Comparison of ENCODE assay signal across 2 cellular contexts in the genomic region with DNA sequence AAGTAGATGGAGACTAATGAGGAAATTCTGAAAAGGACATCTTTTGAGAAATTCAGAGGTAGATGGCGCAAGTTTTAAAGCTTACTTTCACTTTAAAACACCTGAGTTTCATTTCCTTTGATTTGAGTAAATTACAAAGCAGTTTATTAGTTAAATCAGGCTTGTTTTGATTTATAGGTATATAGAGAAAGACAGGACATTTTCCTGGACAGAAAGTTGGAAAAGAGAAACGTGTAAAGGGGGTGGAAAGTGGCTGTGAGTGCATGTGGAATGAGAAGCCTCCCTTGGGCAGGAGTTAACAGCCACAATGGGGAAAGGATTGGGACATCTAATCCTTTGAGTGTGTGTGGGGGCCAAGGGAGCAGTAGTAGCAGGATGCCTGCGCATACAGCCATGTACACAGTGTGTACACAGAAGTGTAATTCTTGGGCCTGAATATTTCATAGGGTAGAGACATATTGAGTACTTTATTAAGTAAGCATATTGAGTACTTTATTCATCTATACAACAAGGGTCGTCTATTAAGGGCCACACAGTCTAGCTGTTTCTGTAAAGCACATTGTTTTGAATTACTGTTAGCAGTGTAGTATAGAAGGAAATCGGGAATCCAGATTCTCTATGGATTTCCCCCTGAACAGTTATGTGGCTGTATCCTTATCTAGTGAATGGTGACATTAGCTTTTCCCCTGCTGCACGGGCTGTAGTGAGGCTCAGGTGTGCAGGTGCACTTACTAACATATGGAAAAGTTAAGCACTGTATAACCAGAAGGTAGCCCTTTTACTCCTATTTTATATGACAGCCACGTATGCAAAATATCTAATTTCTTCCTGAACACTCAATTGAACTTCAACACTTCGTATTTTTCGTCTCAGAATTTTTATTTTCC.
TF ChIP-seq lines count a peak whose summit lies in the region.

No MANE protein-coding gene starts in this region.

TF ChIP-seq in GM23338, 12 proteins besides CTCF, POLR2A, EP300 and RAD21 (continues in another document):
- TF ChIP-seq, protein P1, sequence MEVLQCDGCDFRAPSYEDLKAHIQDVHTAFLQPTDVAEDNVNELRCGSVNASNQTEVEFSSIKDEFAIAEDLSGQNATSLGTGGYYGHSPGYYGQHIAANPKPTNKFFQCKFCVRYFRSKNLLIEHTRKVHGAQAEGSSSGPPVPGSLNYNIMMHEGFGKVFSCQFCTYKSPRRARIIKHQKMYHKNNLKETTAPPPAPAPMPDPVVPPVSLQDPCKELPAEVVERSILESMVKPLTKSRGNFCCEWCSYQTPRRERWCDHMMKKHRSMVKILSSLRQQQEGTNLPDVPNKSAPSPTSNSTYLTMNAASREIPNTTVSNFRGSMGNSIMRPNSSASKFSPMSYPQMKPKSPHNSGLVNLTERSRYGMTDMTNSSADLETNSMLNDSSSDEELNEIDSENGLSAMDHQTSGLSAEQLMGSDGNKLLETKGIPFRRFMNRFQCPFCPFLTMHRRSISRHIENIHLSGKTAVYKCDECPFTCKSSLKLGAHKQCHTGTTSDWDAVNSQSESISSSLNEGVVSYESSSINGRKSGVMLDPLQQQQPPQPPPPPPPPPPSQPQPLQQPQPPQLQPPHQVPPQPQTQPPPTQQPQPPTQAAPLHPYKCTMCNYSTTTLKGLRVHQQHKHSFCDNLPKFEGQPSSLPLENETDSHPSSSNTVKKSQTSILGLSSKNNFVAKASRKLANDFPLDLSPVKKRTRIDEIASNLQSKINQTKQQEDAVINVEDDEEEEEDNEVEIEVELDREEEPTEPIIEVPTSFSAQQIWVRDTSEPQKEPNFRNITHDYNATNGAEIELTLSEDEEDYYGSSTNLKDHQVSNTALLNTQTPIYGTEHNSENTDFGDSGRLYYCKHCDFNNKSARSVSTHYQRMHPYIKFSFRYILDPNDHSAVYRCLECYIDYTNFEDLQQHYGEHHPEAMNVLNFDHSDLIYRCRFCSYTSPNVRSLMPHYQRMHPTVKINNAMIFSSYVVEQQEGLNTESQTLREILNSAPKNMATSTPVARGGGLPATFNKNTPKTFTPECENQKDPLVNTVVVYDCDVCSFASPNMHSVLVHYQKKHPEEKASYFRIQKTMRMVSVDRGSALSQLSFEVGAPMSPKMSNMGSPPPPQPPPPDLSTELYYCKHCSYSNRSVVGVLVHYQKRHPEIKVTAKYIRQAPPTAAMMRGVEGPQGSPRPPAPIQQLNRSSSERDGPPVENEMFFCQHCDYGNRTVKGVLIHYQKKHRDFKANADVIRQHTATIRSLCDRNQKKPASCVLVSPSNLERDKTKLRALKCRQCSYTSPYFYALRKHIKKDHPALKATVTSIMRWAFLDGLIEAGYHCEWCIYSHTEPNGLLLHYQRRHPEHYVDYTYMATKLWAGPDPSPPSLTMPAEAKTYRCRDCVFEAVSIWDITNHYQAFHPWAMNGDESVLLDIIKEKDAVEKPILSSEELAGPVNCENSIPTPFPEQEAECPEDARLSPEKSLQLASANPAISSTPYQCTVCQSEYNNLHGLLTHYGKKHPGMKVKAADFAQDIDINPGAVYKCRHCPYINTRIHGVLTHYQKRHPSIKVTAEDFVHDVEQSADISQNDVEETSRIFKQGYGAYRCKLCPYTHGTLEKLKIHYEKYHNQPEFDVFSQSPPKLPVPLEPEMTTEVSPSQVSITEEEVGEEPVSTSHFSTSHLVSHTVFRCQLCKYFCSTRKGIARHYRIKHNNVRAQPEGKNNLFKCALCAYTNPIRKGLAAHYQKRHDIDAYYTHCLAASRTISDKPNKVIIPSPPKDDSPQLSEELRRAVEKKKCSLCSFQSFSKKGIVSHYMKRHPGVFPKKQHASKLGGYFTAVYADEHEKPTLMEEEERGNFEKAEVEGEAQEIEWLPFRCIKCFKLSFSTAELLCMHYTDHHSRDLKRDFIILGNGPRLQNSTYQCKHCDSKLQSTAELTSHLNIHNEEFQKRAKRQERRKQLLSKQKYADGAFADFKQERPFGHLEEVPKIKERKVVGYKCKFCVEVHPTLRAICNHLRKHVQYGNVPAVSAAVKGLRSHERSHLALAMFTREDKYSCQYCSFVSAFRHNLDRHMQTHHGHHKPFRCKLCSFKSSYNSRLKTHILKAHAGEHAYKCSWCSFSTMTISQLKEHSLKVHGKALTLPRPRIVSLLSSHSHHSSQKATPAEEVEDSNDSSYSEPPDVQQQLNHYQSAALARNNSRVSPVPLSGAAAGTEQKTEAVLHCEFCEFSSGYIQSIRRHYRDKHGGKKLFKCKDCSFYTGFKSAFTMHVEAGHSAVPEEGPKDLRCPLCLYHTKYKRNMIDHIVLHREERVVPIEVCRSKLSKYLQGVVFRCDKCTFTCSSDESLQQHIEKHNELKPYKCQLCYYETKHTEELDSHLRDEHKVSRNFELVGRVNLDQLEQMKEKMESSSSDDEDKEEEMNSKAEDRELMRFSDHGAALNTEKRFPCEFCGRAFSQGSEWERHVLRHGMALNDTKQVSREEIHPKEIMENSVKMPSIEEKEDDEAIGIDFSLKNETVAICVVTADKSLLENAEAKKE (CRISPR knock-in tag; IDR thresholded peaks at IDR 0.05): no peak
- TF ChIP-seq, protein P2, sequence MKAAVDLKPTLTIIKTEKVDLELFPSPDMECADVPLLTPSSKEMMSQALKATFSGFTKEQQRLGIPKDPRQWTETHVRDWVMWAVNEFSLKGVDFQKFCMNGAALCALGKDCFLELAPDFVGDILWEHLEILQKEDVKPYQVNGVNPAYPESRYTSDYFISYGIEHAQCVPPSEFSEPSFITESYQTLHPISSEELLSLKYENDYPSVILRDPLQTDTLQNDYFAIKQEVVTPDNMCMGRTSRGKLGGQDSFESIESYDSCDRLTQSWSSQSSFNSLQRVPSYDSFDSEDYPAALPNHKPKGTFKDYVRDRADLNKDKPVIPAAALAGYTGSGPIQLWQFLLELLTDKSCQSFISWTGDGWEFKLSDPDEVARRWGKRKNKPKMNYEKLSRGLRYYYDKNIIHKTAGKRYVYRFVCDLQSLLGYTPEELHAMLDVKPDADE (IDR thresholded peaks at IDR 0.05): no peak
- TF ChIP-seq ZNF114 (CRISPR knock-in tag; IDR thresholded peaks at IDR 0.05) (no peak), EZH2 (IDR thresholded peaks at IDR 0.05; ENCODE audit: low read depth, unreplicated experiment) (no peak), CREB1 (CRISPR knock-in tag; IDR thresholded peaks at IDR 0.05; ENCODE audit: low read depth) (no peak), POLR2AphosphoS5 (IDR thresholded peaks at IDR 0.05; ENCODE audit: low read depth) (no peak)
- TF ChIP-seq, protein P3, sequence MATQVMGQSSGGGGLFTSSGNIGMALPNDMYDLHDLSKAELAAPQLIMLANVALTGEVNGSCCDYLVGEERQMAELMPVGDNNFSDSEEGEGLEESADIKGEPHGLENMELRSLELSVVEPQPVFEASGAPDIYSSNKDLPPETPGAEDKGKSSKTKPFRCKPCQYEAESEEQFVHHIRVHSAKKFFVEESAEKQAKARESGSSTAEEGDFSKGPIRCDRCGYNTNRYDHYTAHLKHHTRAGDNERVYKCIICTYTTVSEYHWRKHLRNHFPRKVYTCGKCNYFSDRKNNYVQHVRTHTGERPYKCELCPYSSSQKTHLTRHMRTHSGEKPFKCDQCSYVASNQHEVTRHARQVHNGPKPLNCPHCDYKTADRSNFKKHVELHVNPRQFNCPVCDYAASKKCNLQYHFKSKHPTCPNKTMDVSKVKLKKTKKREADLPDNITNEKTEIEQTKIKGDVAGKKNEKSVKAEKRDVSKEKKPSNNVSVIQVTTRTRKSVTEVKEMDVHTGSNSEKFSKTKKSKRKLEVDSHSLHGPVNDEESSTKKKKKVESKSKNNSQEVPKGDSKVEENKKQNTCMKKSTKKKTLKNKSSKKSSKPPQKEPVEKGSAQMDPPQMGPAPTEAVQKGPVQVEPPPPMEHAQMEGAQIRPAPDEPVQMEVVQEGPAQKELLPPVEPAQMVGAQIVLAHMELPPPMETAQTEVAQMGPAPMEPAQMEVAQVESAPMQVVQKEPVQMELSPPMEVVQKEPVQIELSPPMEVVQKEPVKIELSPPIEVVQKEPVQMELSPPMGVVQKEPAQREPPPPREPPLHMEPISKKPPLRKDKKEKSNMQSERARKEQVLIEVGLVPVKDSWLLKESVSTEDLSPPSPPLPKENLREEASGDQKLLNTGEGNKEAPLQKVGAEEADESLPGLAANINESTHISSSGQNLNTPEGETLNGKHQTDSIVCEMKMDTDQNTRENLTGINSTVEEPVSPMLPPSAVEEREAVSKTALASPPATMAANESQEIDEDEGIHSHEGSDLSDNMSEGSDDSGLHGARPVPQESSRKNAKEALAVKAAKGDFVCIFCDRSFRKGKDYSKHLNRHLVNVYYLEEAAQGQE (IDR thresholded peaks at IDR 0.05; ENCODE audit: unreplicated experiment): no peak

TF ChIP-seq in K562, 482 proteins besides CTCF, POLR2A, EP300 and RAD21 (continued from another document):
- TF ChIP-seq, protein P4, sequence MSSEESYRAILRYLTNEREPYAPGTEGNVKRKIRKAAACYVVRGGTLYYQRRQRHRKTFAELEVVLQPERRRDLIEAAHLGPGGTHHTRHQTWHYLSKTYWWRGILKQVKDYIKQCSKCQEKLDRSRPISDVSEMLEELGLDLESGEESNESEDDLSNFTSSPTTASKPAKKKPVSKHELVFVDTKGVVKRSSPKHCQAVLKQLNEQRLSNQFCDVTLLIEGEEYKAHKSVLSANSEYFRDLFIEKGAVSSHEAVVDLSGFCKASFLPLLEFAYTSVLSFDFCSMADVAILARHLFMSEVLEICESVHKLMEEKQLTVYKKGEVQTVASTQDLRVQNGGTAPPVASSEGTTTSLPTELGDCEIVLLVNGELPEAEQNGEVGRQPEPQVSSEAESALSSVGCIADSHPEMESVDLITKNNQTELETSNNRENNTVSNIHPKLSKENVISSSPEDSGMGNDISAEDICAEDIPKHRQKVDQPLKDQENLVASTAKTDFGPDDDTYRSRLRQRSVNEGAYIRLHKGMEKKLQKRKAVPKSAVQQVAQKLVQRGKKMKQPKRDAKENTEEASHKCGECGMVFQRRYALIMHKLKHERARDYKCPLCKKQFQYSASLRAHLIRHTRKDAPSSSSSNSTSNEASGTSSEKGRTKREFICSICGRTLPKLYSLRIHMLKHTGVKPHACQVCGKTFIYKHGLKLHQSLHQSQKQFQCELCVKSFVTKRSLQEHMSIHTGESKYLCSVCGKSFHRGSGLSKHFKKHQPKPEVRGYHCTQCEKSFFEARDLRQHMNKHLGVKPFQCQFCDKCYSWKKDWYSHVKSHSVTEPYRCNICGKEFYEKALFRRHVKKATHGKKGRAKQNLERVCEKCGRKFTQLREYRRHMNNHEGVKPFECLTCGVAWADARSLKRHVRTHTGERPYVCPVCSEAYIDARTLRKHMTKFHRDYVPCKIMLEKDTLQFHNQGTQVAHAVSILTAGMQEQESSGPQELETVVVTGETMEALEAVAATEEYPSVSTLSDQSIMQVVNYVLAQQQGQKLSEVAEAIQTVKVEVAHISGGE (CRISPR knock-in tag; IDR thresholded peaks at IDR 0.05): no peak
- no peak for TF ChIP-seq ZNF146 (CRISPR knock-in tag; IDR thresholded peaks at IDR 0.05; ENCODE audit: unreplicated experiment)
- TF ChIP-seq ZNF586 (CRISPR knock-in tag; conservative IDR thresholded peaks at IDR 0.05): no peak
- TF ChIP-seq, protein P5, sequence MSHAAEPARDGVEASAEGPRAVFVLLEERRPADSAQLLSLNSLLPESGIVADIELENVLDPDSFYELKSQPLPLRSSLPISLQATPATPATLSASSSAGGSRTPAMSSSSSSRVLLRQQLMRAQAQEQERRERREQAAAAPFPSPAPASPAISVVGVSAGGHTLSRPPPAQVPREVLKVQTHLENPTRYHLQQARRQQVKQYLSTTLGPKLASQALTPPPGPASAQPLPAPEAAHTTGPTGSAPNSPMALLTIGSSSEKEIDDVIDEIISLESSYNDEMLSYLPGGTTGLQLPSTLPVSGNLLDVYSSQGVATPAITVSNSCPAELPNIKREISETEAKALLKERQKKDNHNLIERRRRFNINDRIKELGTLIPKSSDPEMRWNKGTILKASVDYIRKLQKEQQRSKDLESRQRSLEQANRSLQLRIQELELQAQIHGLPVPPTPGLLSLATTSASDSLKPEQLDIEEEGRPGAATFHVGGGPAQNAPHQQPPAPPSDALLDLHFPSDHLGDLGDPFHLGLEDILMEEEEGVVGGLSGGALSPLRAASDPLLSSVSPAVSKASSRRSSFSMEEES (CRISPR knock-in tag; IDR thresholded peaks at IDR 0.05): no peak
- no peak for TF ChIP-seq KDM2B (CRISPR knock-in tag; IDR thresholded peaks at IDR 0.05)
